23 cellular contexts compared by ENCODE assay signal in genomic region chr1:96882096-96882495, GRCh38.
"Had no signal": no experiment of that assay in that cellular context is flagged by ENCODE, and none has a peak within 500 bp of the region (broad histone marks: within the 10 kb centered on the region; RNA-seq: fewer than 3 reads in every experiment).

No MANE protein-coding gene starts in this region.

- H3K9me3 ChIP-seq: mucosa of descending colon, thyroid gland had no signal

- H3K27me3 Mint-ChIP-seq: activated CD4-positive, alpha-beta T cell treated with anti-CD3 and anti-CD28 coated beads for 36 hours; activated CD8-positive, alpha-beta memory T cell treated with anti-CD3 and anti-CD28 coated beads, Interleukin-2, amount 10 ng/mL, durations not matched to agents 7 days and 5 days; dendritic cell treated with granulocyte-macrophage colony-stimulating factor and Interleukin-4, amounts not matched to agents 40 ng/mL and 50 ng/mL, for 4 days; stimulated activated memory B cell treated with anti-CD40 and anti-IgM and Interleukin-4, amounts not matched to agents 10 μg/mL and 1 μg/mL and 100 μg/mL, for 72 hours had no signal

- H3K4me3 ChIP-seq: heart right ventricle, left lung, mucosa of descending colon, thyroid gland had no signal

- H3K9me3 Mint-ChIP-seq: activated T-cell treated with anti-CD3 and anti-CD28 coated beads, Interleukin-2, amount 50 U/mL, for 24 hours had no signal

- H3K36me3 Mint-ChIP-seq: activated CD4-positive, alpha-beta memory T cell treated with anti-CD3 and anti-CD28 coated beads for 36 hours; activated CD8-positive, alpha-beta memory T cell treated with anti-CD3 and anti-CD28 coated beads, Interleukin-2, amount 10 ng/mL, durations not matched to agents 7 days and 5 days; activated naive CD4-positive, alpha-beta T cell treated with anti-CD3 and anti-CD28 coated beads, Interleukin-2, amount 50 U/mL, for 24 hours; naive thymus-derived CD4-positive, alpha-beta T cell; stimulated activated memory B cell treated with anti-CD40 and anti-IgM and Interleukin-4, amounts not matched to agents 10 μg/mL and 1 μg/mL and 100 μg/mL, for 72 hours had no signal

- FAIRE-seq: frontal cortex, urothelium cell line had no signal

- DNase-seq: activated CD4-positive, alpha-beta memory T cell treated with anti-CD3 and anti-CD28 coated beads for 36 hours; activated CD4-positive, alpha-beta T cell treated with anti-CD3 and anti-CD28 coated beads for 36 hours; activated CD8-positive, alpha-beta memory T cell treated with anti-CD3 and anti-CD28 coated beads, Interleukin-2, amount 10 ng/mL, durations not matched to agents 7 days and 5 days; activated effector memory CD4-positive, alpha-beta T cell treated with anti-CD3 and anti-CD28 coated beads, Interleukin-2, amount 50 U/mL, for 16 hours; activated T-cell treated with anti-CD3 and anti-CD28 coated beads, Interleukin-2, amount 50 U/mL, for 24 hours; amygdala; cerebellar nuclear complex; effector memory CD4-positive, alpha-beta T cell; heart right ventricle; islet precursor cell; left lung; mucosa of descending colon; naive thymus-derived CD4-positive, alpha-beta T cell; stimulated activated CD4-positive, alpha-beta T cell treated with anti-CD3 and anti-CD28 coated beads, Interleukin-12 subunit alpha, Interleukin-12 subunit beta, amount 100 ng/mL, for 4 hours; stimulated activated CD4-positive, alpha-beta T cell treated with anti-CD3 and anti-CD28 coated beads, Interleukin-2, amount 100 ng/mL, for 24 hours; T-helper 2 cell; thyroid gland had no signal

- H3K27ac Mint-ChIP-seq: activated CD4-positive, alpha-beta memory T cell treated with anti-CD3 and anti-CD28 coated beads for 36 hours; activated CD4-positive, alpha-beta T cell treated with anti-CD3 and anti-CD28 coated beads for 36 hours; activated CD8-positive, alpha-beta memory T cell treated with anti-CD3 and anti-CD28 coated beads, Interleukin-2, amount 10 ng/mL, durations not matched to agents 7 days and 5 days; activated naive CD4-positive, alpha-beta T cell treated with anti-CD3 and anti-CD28 coated beads, Interleukin-2, amount 50 U/mL, for 24 hours; activated T-cell treated with anti-CD3 and anti-CD28 coated beads, Interleukin-2, amount 50 U/mL, for 24 hours; dendritic cell treated with granulocyte-macrophage colony-stimulating factor and Interleukin-4, amounts not matched to agents 40 ng/mL and 50 ng/mL, for 4 days; naive thymus-derived CD4-positive, alpha-beta T cell; stimulated activated memory B cell treated with anti-CD40 and anti-IgM and Interleukin-4, amounts not matched to agents 10 μg/mL and 1 μg/mL and 100 μg/mL, for 72 hours had no signal

- H3K27me3 ChIP-seq: heart right ventricle, left lung, thyroid gland had no signal

- H3K36me3 ChIP-seq: heart right ventricle, left lung, thyroid gland had no signal

- H3K27ac ChIP-seq: heart right ventricle, left lung, parathyroid adenoma, thyroid gland had no signal

- H3K79me2 ChIP-seq: parathyroid adenoma had no signal

- H3K4me1 ChIP-seq: heart right ventricle, left lung, parathyroid adenoma, thyroid gland had no signal

- H3K4me1 Mint-ChIP-seq: activated CD4-positive, alpha-beta T cell treated with anti-CD3 and anti-CD28 coated beads for 36 hours; activated CD8-positive, alpha-beta memory T cell treated with anti-CD3 and anti-CD28 coated beads, Interleukin-2, amount 10 ng/mL, durations not matched to agents 7 days and 5 days; activated naive CD4-positive, alpha-beta T cell treated with anti-CD3 and anti-CD28 coated beads, Interleukin-2, amount 50 U/mL, for 24 hours; naive thymus-derived CD4-positive, alpha-beta T cell; stimulated activated memory B cell treated with anti-CD40 and anti-IgM and Interleukin-4, amounts not matched to agents 10 μg/mL and 1 μg/mL and 100 μg/mL, for 72 hours had no signal

- H3K9ac ChIP-seq: parathyroid adenoma had no signal

- H2AFZ ChIP-seq: parathyroid adenoma had no signal

- H3K4me3 Mint-ChIP-seq: activated CD4-positive, alpha-beta memory T cell treated with anti-CD3 and anti-CD28 coated beads for 36 hours; activated CD4-positive, alpha-beta T cell treated with anti-CD3 and anti-CD28 coated beads for 36 hours; activated CD8-positive, alpha-beta memory T cell treated with anti-CD3 and anti-CD28 coated beads, Interleukin-2, amount 10 ng/mL, durations not matched to agents 7 days and 5 days; activated naive CD4-positive, alpha-beta T cell treated with anti-CD3 and anti-CD28 coated beads, Interleukin-2, amount 50 U/mL, for 24 hours; activated T-cell treated with anti-CD3 and anti-CD28 coated beads, Interleukin-2, amount 50 U/mL, for 24 hours; dendritic cell treated with granulocyte-macrophage colony-stimulating factor and Interleukin-4, amounts not matched to agents 40 ng/mL and 50 ng/mL, for 4 days; naive thymus-derived CD4-positive, alpha-beta T cell; stimulated activated memory B cell treated with anti-CD40 and anti-IgM and Interleukin-4, amounts not matched to agents 10 μg/mL and 1 μg/mL and 100 μg/mL, for 72 hours had no signal
